Comparison of ENCODE assay signal across 12 cellular contexts in the genomic region with DNA sequence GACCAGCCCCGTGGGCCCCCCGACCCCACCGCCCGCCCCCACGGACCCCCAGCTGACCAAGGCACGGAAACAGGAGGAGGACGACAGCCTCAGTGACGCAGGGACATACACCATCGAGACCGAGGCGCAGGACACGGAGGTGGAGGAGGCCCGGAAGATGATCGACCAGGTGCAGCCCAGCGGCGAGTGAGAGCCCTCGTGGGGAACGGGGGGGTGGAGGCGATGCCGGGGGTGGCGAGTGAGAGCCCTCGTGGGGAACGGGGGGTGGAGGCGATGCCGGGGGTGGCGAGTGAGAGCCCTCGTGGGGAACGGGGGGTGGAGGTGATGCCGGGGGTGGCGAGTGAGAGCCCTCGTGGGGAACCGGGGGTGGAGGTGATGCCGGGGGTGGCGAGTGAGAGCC. TPM values are rescaled to one million over a fixed set of nuclear protein-coding genes. Genes with fewer than 3 reads are reported as not detected.
DNase-seq lines count a peak whose midpoint lies in the region; ATAC-seq, FAIRE-seq and TF ChIP-seq lines count a peak whose summit lies in the region.
"Not testable (repeated sequence)": the region's sequence is repeated elsewhere in the genome, so short reads cannot be mapped to it uniquely, and the experiment has no call there.
"Had no signal": no experiment of that assay in that cellular context is flagged by ENCODE, and none has a peak within 500 bp of the region (broad histone marks: within the 10 kb centered on the region; RNA-seq: fewer than 3 reads in every experiment).

No MANE protein-coding gene starts in this region.

- not testable (repeated sequence) for H3K27me3 Mint-ChIP-seq in activated CD4-positive, alpha-beta T cell treated with anti-CD3 and anti-CD28 coated beads, Interleukin-2, amount 10 ng/mL, durations not matched to agents 7 days and 5 days; chondrocyte (ENCODE audit: low read depth)

- not testable (repeated sequence) for H3K9ac ChIP-seq in kidney (ENCODE audit: low read length in 2 of 2)

- intact Hi-C loops in heart right ventricle (cut with DNase I); kidney (cut with DNase I); posterior vena cava (cut with DNase I): not testable (repeated sequence)

- H3K36me3 ChIP-seq in BE2C, result not testable (repeated sequence)
- H3K36me3 ChIP-seq in heart right ventricle (peaks cover 0 to 63% (median 4%) of the 10 kb centered on the region in 9 donors), kidney (ENCODE audit: control insufficient read depth in 1 of 2, insufficient read depth in 2 of 2, low read length in 2 of 2) (peaks cover 6 to 12% of the 10 kb centered on the region in 2 donors)

- not testable (repeated sequence) for H3K4me3 ChIP-seq in BE2C (ENCODE audit: low read depth, low read length); heart right ventricle; kidney (ENCODE audit: low read length in 2 of 2)

- H3K9me3 ChIP-seq in BE2C; heart right ventricle; kidney (ENCODE audit: control insufficient read depth in 1 of 2, low read length in 2 of 2): not testable (repeated sequence)

- H3K4me1 Mint-ChIP-seq in activated CD4-positive, alpha-beta T cell treated with anti-CD3 and anti-CD28 coated beads, Interleukin-2, amount 10 ng/mL, durations not matched to agents 7 days and 5 days; chondrocyte (ENCODE audit: low read depth): not testable (repeated sequence)

- POLR2A ChIA-PET in activated CD4-positive, alpha-beta T cell treated with anti-CD3 and anti-CD28 coated beads, Interleukin-2, amount 10 ng/mL, durations not matched to agents 7 days and 5 days (lab: Charles Lee), result not testable (repeated sequence)

- not testable (repeated sequence) for H3K4me3 Mint-ChIP-seq in activated CD4-positive, alpha-beta T cell treated with anti-CD3 and anti-CD28 coated beads, Interleukin-2, amount 10 ng/mL, durations not matched to agents 7 days and 5 days; chondrocyte (ENCODE audit: unreplicated experiment)

- not testable (repeated sequence) for H3K27me3 ChIP-seq in BE2C, heart right ventricle

- FAIRE-seq in kidney (lab: Jason Lieb, UNC), result not testable (repeated sequence)

- H3K9me3 Mint-ChIP-seq in activated CD4-positive, alpha-beta T cell treated with anti-CD3 and anti-CD28 coated beads, Interleukin-2, amount 10 ng/mL, durations not matched to agents 7 days and 5 days; chondrocyte (ENCODE audit: low read depth): not testable (repeated sequence)

- ATAC-seq in heart right ventricle, result not testable (repeated sequence)

- peak; percentile 10 for DNase-seq in BE2C
- DNase-seq in activated CD4-positive, alpha-beta T cell treated with anti-CD3 and anti-CD28 coated beads, Interleukin-2, amount 10 ng/mL, durations not matched to agents 7 days and 5 days, result peak; percentile 5
- peak; percentile 82 for DNase-seq in chondrocyte (ENCODE audit: low spot score)
- DNase-seq in heart right ventricle, result peak; percentile 5 to 10
- peak; percentile 69 for DNase-seq in kidney
- peak; percentile 62 for DNase-seq in posterior vena cava (ENCODE audit: low spot score)
- peak; percentile 0 for DNase-seq in stimulated activated CD4-positive, alpha-beta T cell treated with anti-CD3 and anti-CD28 coated beads, Interleukin-4, amount 100 ng/mL, for 1 hour

- CTCF ChIA-PET in activated CD4-positive, alpha-beta T cell treated with anti-CD3 and anti-CD28 coated beads, Interleukin-2, amount 10 ng/mL, durations not matched to agents 7 days and 5 days (lab: Charles Lee), result not testable (repeated sequence)

- H3K27ac ChIP-seq in heart right ventricle; kidney (ENCODE audit: low read depth in 2 of 2, low read length in 2 of 2): not testable (repeated sequence)

- 89% methylated on average over 28 to 31 of the region's 34 CpGs for WGBS in heart right ventricle, 2 donors

- H3K36me3 Mint-ChIP-seq in activated CD4-positive, alpha-beta T cell treated with anti-CD3 and anti-CD28 coated beads, Interleukin-2, amount 10 ng/mL, durations not matched to agents 7 days and 5 days (ENCODE audit: low read depth); chondrocyte (ENCODE audit: low read depth): not testable (repeated sequence)

- not testable (repeated sequence) for TF ChIP-seq CTCF in BE2C (IDR thresholded peaks at IDR 0.05; ENCODE audit: low read depth, low read length); chondrocyte (IDR thresholded peaks at IDR 0.05); heart right ventricle (IDR thresholded peaks at IDR 0.05); kidney (IDR thresholded peaks at IDR 0.05; ENCODE audit: borderline replicate concordance, extremely low read depth, insufficient read depth)

- not testable (repeated sequence) for H3K27ac Mint-ChIP-seq in activated CD4-positive, alpha-beta T cell treated with anti-CD3 and anti-CD28 coated beads, Interleukin-2, amount 10 ng/mL, durations not matched to agents 7 days and 5 days; chondrocyte (ENCODE audit: unreplicated experiment)

- H3K4me1 ChIP-seq in BE2C, result peaks cover 22% of the 10 kb centered on the region
- peaks cover 0 to 13% (median 0%) of the 10 kb centered on the region in 9 donors for H3K4me1 ChIP-seq in heart right ventricle
- H3K4me1 ChIP-seq in kidney (ENCODE audit: control insufficient read depth in 1 of 2, insufficient read depth in 1 of 2, low read depth in 1 of 2, low read length in 2 of 2), result not testable (repeated sequence)

RNA-seq across cellular contexts. Expression of a gene that starts 19.3 kb away (rescaled TPM):
- 3.4 TPM for polyA plus RNA-seq in BE2C (2012; ENCODE audit: insufficient read depth, insufficient read length, low read depth)
- total RNA-seq in activated CD4-positive, alpha-beta T cell treated with anti-CD3 and anti-CD28 coated beads, Interleukin-2, amount 10 ng/mL, durations not matched to agents 7 days and 5 days, result 1 to 10 TPM; 3.0 TPM
- total RNA-seq in chondrocyte, result 31.7 to 39.6 TPM (median 39.2 TPM) in 3 replicates
- 10 to 100 TPM in 9 of 10 donors, 1 to 10 TPM in 1; 8.3 to 13.6 (median 12.3) TPM for total RNA-seq in heart right ventricle
- 1 to 10 TPM; 6.8 to 9.1 TPM for polyA plus RNA-seq in heart right ventricle
- total RNA-seq in kidney, result 42.4 TPM
- 8.1 TPM for polyA plus RNA-seq in kidney (ENCODE audit: insufficient read depth, low read depth, low replicate concordance)
- 10 to 100 TPM; 26.8 to 47.0 TPM for total RNA-seq in posterior vena cava
- polyA plus RNA-seq: CD14-positive monocyte; CD8-positive, alpha-beta memory T cell had no signal

RNA-seq across cellular contexts. Expression of a gene that starts 40.3 kb away (rescaled TPM):
- polyA plus RNA-seq in BE2C (2012; ENCODE audit: insufficient read depth, insufficient read length, low read depth), result 1.9 TPM
- total RNA-seq in activated CD4-positive, alpha-beta T cell treated with anti-CD3 and anti-CD28 coated beads, Interleukin-2, amount 10 ng/mL, durations not matched to agents 7 days and 5 days, result not detected
- total RNA-seq in chondrocyte (0.07 to 0.10 TPM in 2 of 3 replicates, not detected in the other), heart right ventricle (under 1 TPM in 9 of 10 donors, not detected in 1; 0.23 to 0.91 (median 0.50) TPM), kidney (3.2 TPM), posterior vena cava (under 1 TPM in 1 of 2 donors, not detected in 1; 0.24 TPM)
- polyA plus RNA-seq in heart right ventricle (under 1 TPM; 0.07 to 0.13 TPM), kidney (ENCODE audit: insufficient read depth, low read depth, low replicate concordance) (not detected)
- total RNA-seq: GM23248, H1, H7 had no signal
- polyA plus RNA-seq: CD8-positive, alpha-beta memory T cell; GM23248 had no signal

Comparison
In these comparisons a context has a peak if more than half of its experiments do, and no peak if none do; other contexts are left out.
1. DNase-seq: peak in every context shown above with its lines; median percentile 82 in chondrocyte; 69 in kidney; 62 in posterior vena cava; 10 in BE2C; 8 in heart right ventricle; 5 in activated CD4-positive, alpha-beta T cell treated with anti-CD3 and anti-CD28 coated beads, Interleukin-2, amount 10 ng/mL, durations not matched to agents 7 days and 5 days; 0 in stimulated activated CD4-positive, alpha-beta T cell treated with anti-CD3 and anti-CD28 coated beads, Interleukin-4, amount 100 ng/mL, for 1 hour.